In genomic region chr2:10305254-10305635, GRCh38 we compare ENCODE assay signal across 8 cellular contexts. TPM values are rescaled to one million over a fixed set of nuclear protein-coding genes. Genes with fewer than 3 reads are reported as not detected.
DNase-seq lines count a peak whose midpoint lies in the region; ATAC-seq and TF ChIP-seq lines count a peak whose summit lies in the region.

No MANE protein-coding gene starts in this region.

- H3K4me3 Mint-ChIP-seq in neural crest cell = peak overlapping the region; percentile 86

- no peak for ATAC-seq in HG03039 (IDR thresholded peaks at IDR 0.05; ENCODE audit: unreplicated experiment)

- no peak overlapping the region for H3K9ac ChIP-seq in mammary epithelial cell (ENCODE audit: insufficient read depth, low read length)

- no peak overlapping the region for H3K27ac Mint-ChIP-seq in neural crest cell (ENCODE audit: unreplicated experiment)

- in situ Hi-C loops in mammary epithelial cell (cut with MboI; ENCODE audit: low sequenced_read_pairs in 2 of 2) = loop anchor here in 1 of 2 donors (10.0 kb wide), 2 partner anchors 100 to 180 kb away; partner anchors contain the start of gene RRM2

- H3K4me1 Mint-ChIP-seq in neural crest cell = peaks cover 30% of the 10 kb centered on the region

- WGBS in mammary epithelial cell (ENCODE audit: low coverage, missing lambda C conversion rate) = 90% methylated on average over 4 of the region's 4 CpGs

- DNase-seq in EH (ENCODE audit: low read depth) (peak; percentile 64), NOMO-1 treated with DMSO at 0.1 percent for 48 hours (lab: John Stamatoyannopoulos, UW; ENCODE audit: unreplicated experiment) (peak; percentile 82), mammary epithelial cell (no peak), neural crest cell (ENCODE audit: low read depth, low spot score) (no peak), NCI-H146 treated with DMSO at 0.1 percent for 48 hours (lab: John Stamatoyannopoulos, UW; ENCODE audit: unreplicated experiment) (no peak), AG08396 (ENCODE audit: low spot score) (no peak), NCI-H2171 treated with DMSO at 0.1 percent for 48 hours (lab: John Stamatoyannopoulos, UW) (no peak)

- H3K79me2 ChIP-seq in mammary epithelial cell (ENCODE audit: insufficient read depth, low read length) = peaks cover 74% of the 10 kb centered on the region

- H3K27me3 Mint-ChIP-seq in neural crest cell (ENCODE audit: low read depth) = peaks cover 46% of the 10 kb centered on the region

- peak overlapping the region; percentile 95 for H3K4me2 ChIP-seq in mammary epithelial cell (ENCODE audit: insufficient read depth, low read depth, low read length)

- H3K27ac ChIP-seq in mammary epithelial cell (ENCODE audit: insufficient read depth, low read depth, low read length) = no peak overlapping the region

- H3K9me3 Mint-ChIP-seq in neural crest cell = no peaks in the 10 kb centered on the region

- H4K20me1 ChIP-seq in mammary epithelial cell (ENCODE audit: insufficient read depth, low read length) = no peaks in the 10 kb centered on the region

- no peak for TF ChIP-seq CTCF in mammary epithelial cell (conservative IDR thresholded peaks at IDR 0.05 in 1 of 2, IDR thresholded peaks at IDR 0.05 in 1 of 2; ENCODE audit: extremely low read depth in 1 of 2, insufficient read depth in 1 of 2, low read depth in 1 of 2, low read length in 2 of 2)
- no peak for TF ChIP-seq CTCF in neural crest cell (conservative IDR thresholded peaks at IDR 0.05)

- intact Hi-C loops in mammary epithelial cell (cut with micrococcal nuclease) = loop anchor here (10.0 kb wide), 1 partner anchor 360 kb away; no protein-coding TSS in a partner anchor

- no peaks in the 10 kb centered on the region for H3K36me3 ChIP-seq in mammary epithelial cell (ENCODE audit: insufficient read depth, low read length)

- dilution Hi-C loops in mammary epithelial cell (cut with HindIII; ENCODE audit: low sequenced_read_pairs) = no loop called here

- no TSS peak for BruUV-seq in mammary epithelial cell (replicated peaks; lab: Mats Ljungman, UMichigan)

- no peak overlapping the region for H2AFZ ChIP-seq in mammary epithelial cell (ENCODE audit: low read depth, low read length)

- H3K36me3 Mint-ChIP-seq in neural crest cell (ENCODE audit: low read depth) = no peaks in the 10 kb centered on the region

- peaks cover 10% of the 10 kb centered on the region for H3K4me1 ChIP-seq in mammary epithelial cell (ENCODE audit: insufficient read depth, low read length)

- CTCF ChIA-PET in mammary epithelial cell (lab: Charles Lee; ENCODE audit: low non-redundant PET) = no interaction called here

- no peak overlapping the region for H3K4me3 ChIP-seq in mammary epithelial cell (replicated peaks in 1 of 3; ENCODE audit: insufficient read depth in 1 of 3, low read depth in 2 of 3, low read length in 3 of 3)

- H3K9me3 ChIP-seq in mammary epithelial cell (replicated peaks; ENCODE audit: insufficient read depth, low read length) = no peaks in the 10 kb centered on the region

- no peaks in the 10 kb centered on the region for H3K27me3 ChIP-seq in mammary epithelial cell (ENCODE audit: insufficient read depth, low read length)

RNA-seq across cellular contexts. Expression of gene HPCAL1, which starts 2.5 kb away (rescaled TPM):
- total RNA-seq in mammary epithelial cell (10 to 100 TPM; 26.3 to 82.8 TPM), neural crest cell (16.2 and 17.3 TPM in 2 replicates)
- polyA plus RNA-seq in mammary epithelial cell = 75.1 TPM
- polyA minus RNA-seq in mammary epithelial cell = 56.5 TPM

Comparison
In these comparisons a context has a peak if more than half of its experiments do, and no peak if none do; other contexts are left out.
1. DNase-seq: peak in EH (single experiment) and NOMO-1 treated with DMSO at 0.1 percent for 48 hours (single experiment); none in mammary epithelial cell (single experiment), neural crest cell (single experiment), NCI-H146 treated with DMSO at 0.1 percent for 48 hours (single experiment), AG08396 (single experiment) and NCI-H2171 treated with DMSO at 0.1 percent for 48 hours (single experiment).